ENCODE assay signal across 1 cellular context in the genomic region with DNA sequence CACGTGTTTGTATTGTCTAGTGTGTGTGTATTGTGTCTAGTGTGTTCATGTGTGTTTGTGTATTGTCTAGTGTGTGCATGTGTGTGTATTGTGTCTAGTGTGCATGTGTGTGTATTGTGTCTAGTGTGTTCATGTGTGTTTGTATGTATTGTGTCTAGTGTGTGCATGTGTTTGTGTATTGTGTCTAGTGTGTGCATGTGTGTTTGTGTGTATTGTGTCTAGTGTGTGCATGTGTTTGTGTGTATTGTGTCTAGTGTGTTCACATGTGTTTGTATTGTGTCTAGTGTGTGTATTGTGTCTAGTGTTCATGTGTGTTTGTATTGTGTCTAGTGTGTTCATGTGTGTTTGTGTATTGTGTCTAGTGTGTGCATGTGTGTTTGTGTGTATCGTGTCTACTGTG. TPM values are rescaled to one million over a fixed set of nuclear protein-coding genes. Genes with fewer than 3 reads are reported as not detected.
"Had no signal": no experiment of that assay in that cellular context is flagged by ENCODE, and none has a peak within 500 bp of the region (broad histone marks: within the 10 kb centered on the region; RNA-seq: fewer than 3 reads in every experiment).

No MANE protein-coding gene starts in this region.

RNA-seq across cellular contexts. Expression of a gene that starts 33.5 kb away (rescaled TPM):
- polyA plus RNA-seq: IgD-negative memory B cell had no signal
